18 cellular contexts compared by ENCODE assay signal in genomic region chr9:15482146-15482545, GRCh38. TPM values are rescaled to one million over a fixed set of nuclear protein-coding genes. Genes with fewer than 3 reads are reported as not detected.
A peak's percentile ranks its signal among the peaks of the same experiment; 100 is the strongest.
DNase-seq lines count a peak whose midpoint lies in the region; ATAC-seq and TF ChIP-seq lines count a peak whose summit lies in the region.
"Had no signal": no experiment of that assay in that cellular context is flagged by ENCODE, and none has a peak within 500 bp of the region (broad histone marks: within the 10 kb centered on the region; RNA-seq: fewer than 3 reads in every experiment).

No MANE protein-coding gene starts in this region.

- POLR2A ChIA-PET in activated CD4-positive, alpha-beta T cell treated with anti-CD3 and anti-CD28 coated beads for 36 hours (lab: Charles Lee): no interaction called here
- POLR2A ChIA-PET in naive thymus-derived CD4-positive, alpha-beta T cell (lab: Charles Lee): no interaction called here

- H3K27me3 Mint-ChIP-seq in activated CD4-positive, alpha-beta T cell treated with anti-CD3 and anti-CD28 coated beads for 36 hours: no peaks in the 10 kb centered on the region
- H3K27me3 Mint-ChIP-seq in brain: no peaks in the 10 kb centered on the region
- no peaks in the 10 kb centered on the region for H3K27me3 Mint-ChIP-seq in naive thymus-derived CD4-positive, alpha-beta T cell

- CTCF ChIA-PET in activated CD4-positive, alpha-beta T cell treated with anti-CD3 and anti-CD28 coated beads for 36 hours (lab: Charles Lee): interaction anchor here (0.8 to 1.1 kb wide), 4 partner anchors 8 to 270 kb away, joined by 3 to 4 read pairs (median 4); no protein-coding TSS in a partner anchor
- CTCF ChIA-PET in naive thymus-derived CD4-positive, alpha-beta T cell (lab: Charles Lee): no interaction called here

- peak overlapping the region; percentile 1 for H3K27ac Mint-ChIP-seq in activated CD4-positive, alpha-beta T cell treated with anti-CD3 and anti-CD28 coated beads for 36 hours
- H3K27ac Mint-ChIP-seq in brain: peak overlapping the region in 3 of 5 experiments; percentile 15 to 77 (median 76)
- H3K27ac Mint-ChIP-seq in naive thymus-derived CD4-positive, alpha-beta T cell: peak overlapping the region in 8 of 9 donors; percentile 16 to 86 (median 64)

- H3K36me3 Mint-ChIP-seq in activated CD4-positive, alpha-beta T cell treated with anti-CD3 and anti-CD28 coated beads for 36 hours (ENCODE audit: low read depth): peaks cover 40% of the 10 kb centered on the region
- H3K36me3 Mint-ChIP-seq in brain: peaks cover 71% of the 10 kb centered on the region
- H3K36me3 Mint-ChIP-seq in naive thymus-derived CD4-positive, alpha-beta T cell: peaks cover 0 to 35% (median 15%) of the 10 kb centered on the region in 5 donors

- DNase-seq in activated CD4-positive, alpha-beta T cell treated with anti-CD3 and anti-CD28 coated beads for 36 hours: no peak
- no peak for DNase-seq in activated CD4-positive, alpha-beta T cell treated with anti-CD3 and anti-CD28 coated beads, Interleukin-2, amount 50 U/mL, for 48 hours
- DNase-seq in SJCRH30: peak; percentile 30 to 59
- DNase-seq in naive thymus-derived CD4-positive, alpha-beta T cell: no peak
- no peak for DNase-seq in DMS153 (lab: John Stamatoyannopoulos, UW)
- DNase-seq in middle frontal gyrus (ENCODE audit: extremely low spot score, low spot score): no peak
- DNase-seq in COLO829 (ENCODE audit: low spot score): no peak
- DNase-seq: activated T-cell treated with anti-CD3 and anti-CD28 coated beads, Interleukin-2, amount 50 U/mL, for 48 hours; body of pancreas; COR-L47; esophagus squamous epithelium; H7; NCI-H2107; NCI-H82; stimulated activated naive CD4-positive, alpha-beta T cell; upper lobe of left lung had no signal

- H3K4me1 ChIP-seq in SJCRH30: peaks cover 8% of the 10 kb centered on the region
- peaks cover 9 to 10% of the 10 kb centered on the region in 2 donors for H3K4me1 ChIP-seq in naive thymus-derived CD4-positive, alpha-beta T cell (ENCODE audit: control insufficient read depth in 2 of 2, insufficient read depth in 2 of 2, low read length in 2 of 2)
- H3K4me1 ChIP-seq: body of pancreas, parathyroid adenoma, upper lobe of left lung had no signal

- H3K9me3 Mint-ChIP-seq in activated CD4-positive, alpha-beta T cell treated with anti-CD3 and anti-CD28 coated beads for 36 hours (ENCODE audit: low read depth): no peaks in the 10 kb centered on the region
- H3K9me3 Mint-ChIP-seq in brain: no peaks in the 10 kb centered on the region
- no peaks in the 10 kb centered on the region for H3K9me3 Mint-ChIP-seq in naive thymus-derived CD4-positive, alpha-beta T cell

- H3K4me3 ChIP-seq in SJCRH30: no peak overlapping the region
- no peak overlapping the region for H3K4me3 ChIP-seq in naive thymus-derived CD4-positive, alpha-beta T cell (ENCODE audit: low read length)
- H3K4me3 ChIP-seq: body of pancreas, esophagus squamous epithelium, upper lobe of left lung had no signal

- no peak for ATAC-seq in activated CD4-positive, alpha-beta T cell treated with anti-CD3 and anti-CD28 coated beads for 36 hours
- ATAC-seq in naive thymus-derived CD4-positive, alpha-beta T cell: no peak
- ATAC-seq: body of pancreas had no signal

- TF ChIP-seq CTCF in brain (conservative IDR thresholded peaks at IDR 0.05): no peak

- no peak overlapping the region for H3K27ac ChIP-seq in SJCRH30
- H3K27ac ChIP-seq in naive thymus-derived CD4-positive, alpha-beta T cell (ENCODE audit: low read depth, low read length): no peak overlapping the region
- H3K27ac ChIP-seq: body of pancreas, esophagus squamous epithelium, parathyroid adenoma, upper lobe of left lung had no signal

- H3K27me3 ChIP-seq in SJCRH30: no peaks in the 10 kb centered on the region
- H3K27me3 ChIP-seq in naive thymus-derived CD4-positive, alpha-beta T cell (ENCODE audit: control insufficient read depth in 2 of 2, insufficient read depth in 2 of 2, low read length in 2 of 2): no peaks in the 10 kb centered on the region
- H3K27me3 ChIP-seq: body of pancreas, esophagus squamous epithelium, upper lobe of left lung had no signal

- no peak overlapping the region for H3K4me3 Mint-ChIP-seq in activated CD4-positive, alpha-beta T cell treated with anti-CD3 and anti-CD28 coated beads for 36 hours
- no peak overlapping the region for H3K4me3 Mint-ChIP-seq in brain
- peak overlapping the region in 3 of 10 donors; percentile 5 to 22 (median 14) for H3K4me3 Mint-ChIP-seq in naive thymus-derived CD4-positive, alpha-beta T cell

- H3K9me3 ChIP-seq in SJCRH30 (replicated peaks): no peaks in the 10 kb centered on the region
- H3K9me3 ChIP-seq in naive thymus-derived CD4-positive, alpha-beta T cell (ENCODE audit: control insufficient read depth in 2 of 3, low read length in 3 of 3): no peaks in the 10 kb centered on the region
- H3K9me3 ChIP-seq: body of pancreas, esophagus squamous epithelium, upper lobe of left lung had no signal

- intact Hi-C loops in activated CD4-positive, alpha-beta T cell treated with anti-CD3 and anti-CD28 coated beads for 36 hours (cut with DNase I, micrococcal nuclease): no loop called here
- intact Hi-C loops in naive thymus-derived CD4-positive, alpha-beta T cell (cut with micrococcal nuclease): loop anchor here in 1 of 2 donors (10.0 kb wide), 1 partner anchor 127 kb away; no protein-coding TSS in a partner anchor

- H3K4me1 Mint-ChIP-seq in activated CD4-positive, alpha-beta T cell treated with anti-CD3 and anti-CD28 coated beads for 36 hours: peaks cover 41% of the 10 kb centered on the region
- peaks cover 39% of the 10 kb centered on the region for H3K4me1 Mint-ChIP-seq in brain
- H3K4me1 Mint-ChIP-seq in naive thymus-derived CD4-positive, alpha-beta T cell: peaks cover 23 to 60% (median 49%) of the 10 kb centered on the region in 7 donors

- H3K36me3 ChIP-seq in SJCRH30: peaks cover 50% of the 10 kb centered on the region
- peaks cover 7 to 41% (median 18%) of the 10 kb centered on the region in 3 experiments for H3K36me3 ChIP-seq in naive thymus-derived CD4-positive, alpha-beta T cell (ENCODE audit: control insufficient read depth in 2 of 3, insufficient read depth in 3 of 3, low read length in 3 of 3)

RNA-seq across cellular contexts. Expression of gene PSIP1, which starts 28.6 kb away (rescaled TPM):
- total RNA-seq in activated CD4-positive, alpha-beta T cell treated with anti-CD3 and anti-CD28 coated beads for 36 hours: 100 to 1,000 TPM; 139 to 189 TPM
- 148 and 172 TPM in 2 replicates for total RNA-seq in SJCRH30 (2014; rRNA removed; shearing (Covaris generic))
- 207 TPM for polyA plus RNA-seq in brain (ENCODE audit: insufficient read depth, low read depth, low replicate concordance)
- total RNA-seq in naive thymus-derived CD4-positive, alpha-beta T cell: 100 to 1,000 TPM in 4 of 5 experiments, 10 to 100 TPM in 1; 97.8 to 213 (median 120) TPM
- polyA plus RNA-seq in naive thymus-derived CD4-positive, alpha-beta T cell: 100 to 1,000 TPM; 139 to 155 TPM

RNA-seq across cellular contexts. Expression of gene SNAPC3, which starts 59.5 kb away (rescaled TPM):
- total RNA-seq in activated CD4-positive, alpha-beta T cell treated with anti-CD3 and anti-CD28 coated beads for 36 hours: 10 to 100 TPM; 37.8 to 39.6 TPM
- total RNA-seq in SJCRH30 (2014; rRNA removed; shearing (Covaris generic)): 32.8 and 37.5 TPM in 2 replicates
- 40.7 TPM for polyA plus RNA-seq in brain (ENCODE audit: insufficient read depth, low read depth, low replicate concordance)
- 10 to 100 TPM; 11.9 to 44.4 (median 33.5) TPM for total RNA-seq in naive thymus-derived CD4-positive, alpha-beta T cell
- 10 to 100 TPM; 10.1 to 11.4 TPM for polyA plus RNA-seq in naive thymus-derived CD4-positive, alpha-beta T cell

Comparison
In these comparisons a context has a peak if more than half of its experiments do, and no peak if none do; other contexts are left out.
1. DNase-seq: peak in SJCRH30 (2 of 2); none in activated CD4-positive, alpha-beta T cell treated with anti-CD3 and anti-CD28 coated beads for 36 hours (single experiment), activated CD4-positive, alpha-beta T cell treated with anti-CD3 and anti-CD28 coated beads, Interleukin-2, amount 50 U/mL, for 48 hours (0 of 2), naive thymus-derived CD4-positive, alpha-beta T cell (0 of 9), DMS153 (single experiment), middle frontal gyrus (single experiment) and COLO829 (single experiment).
2. H3K27ac Mint-ChIP-seq: peak in every context shown above with its lines; median percentile 76 in brain; 64 in naive thymus-derived CD4-positive, alpha-beta T cell; 1 in activated CD4-positive, alpha-beta T cell treated with anti-CD3 and anti-CD28 coated beads for 36 hours.